ENCODE assay signal across 11 cellular contexts in genomic region chr19:3045885-3046603, GRCh38. TPM values are rescaled to one million over a fixed set of nuclear protein-coding genes. Genes with fewer than 3 reads are reported as not detected.
A peak's percentile ranks its signal among the peaks of the same experiment; 100 is the strongest.
DNase-seq lines count a peak whose midpoint lies in the region; ATAC-seq and TF ChIP-seq lines count a peak whose summit lies in the region.
"Had no signal": no experiment of that assay in that cellular context is flagged by ENCODE, and none has a peak within 500 bp of the region (broad histone marks: within the 10 kb centered on the region; RNA-seq: fewer than 3 reads in every experiment).

No MANE protein-coding gene starts in this region.

- no peaks in the 10 kb centered on the region for H3K36me3 ChIP-seq in right atrium auricular region
- H3K36me3 ChIP-seq in gastrocnemius medialis: no peaks in the 10 kb centered on the region
- H3K36me3 ChIP-seq: upper lobe of right lung had no signal

- intact Hi-C loops in gastrocnemius medialis (cut with DNase I; ENCODE audit: low total_unique reads): no loop called here

- peak; percentile 46 for DNase-seq in NCI-H2227 (lab: John Stamatoyannopoulos, UW; ENCODE audit: unreplicated experiment)
- DNase-seq in NCI-H2227 treated with DMSO at 0.1 percent for 48 hours (lab: John Stamatoyannopoulos, UW): no peak
- peak; percentile 5 for DNase-seq in NCI-H2081 treated with DMSO at 0.1 percent for 48 hours (lab: John Stamatoyannopoulos, UW)
- DNase-seq in right atrium auricular region (ENCODE audit: low spot score): no peak
- DNase-seq in gastrocnemius medialis: no peak
- no peak for DNase-seq in KBM-7
- DNase-seq in NCI-H2171 treated with DMSO at 0.1 percent for 48 hours (lab: John Stamatoyannopoulos, UW): no peak
- DNase-seq: activated CD4-positive, alpha-beta T cell treated with anti-CD3 and anti-CD28 coated beads, Interleukin-2, amount 50 U/mL, for 1 hour; SW 1271; upper lobe of right lung had no signal

- in situ Hi-C loops in gastrocnemius medialis (cut with MboI; ENCODE audit: low sequenced_read_pairs in 4 of 4): no loop called here
- in situ Hi-C loops in KBM-7 (cut with MboI; ENCODE audit: low pct_unique_long_range_greater_than_20kb, low sequenced_read_pairs): no loop called here

- no peak for TF ChIP-seq POLR2A in gastrocnemius medialis (IDR thresholded peaks at IDR 0.05)

- H3K4me3 ChIP-seq in right atrium auricular region (no peak overlapping the region), gastrocnemius medialis (no peak overlapping the region)
- H3K4me3 ChIP-seq: upper lobe of right lung had no signal

- H3K9me3 ChIP-seq in right atrium auricular region (no peaks in the 10 kb centered on the region), gastrocnemius medialis (no peaks in the 10 kb centered on the region)
- H3K9me3 ChIP-seq: upper lobe of right lung had no signal

- H3K27me3 ChIP-seq in right atrium auricular region (no peaks in the 10 kb centered on the region), gastrocnemius medialis (no peaks in the 10 kb centered on the region)
- H3K27me3 ChIP-seq: upper lobe of right lung had no signal

- no peak for ATAC-seq in gastrocnemius medialis
- ATAC-seq in activated CD4-positive, CD25-positive, alpha-beta regulatory T cell treated with anti-CD3 and anti-CD28 coated beads, Interleukin-2, amount 50 U/mL, for 24 hours: no peak

- H3K4me1 ChIP-seq in right atrium auricular region: peaks cover 0 to 25% of the 10 kb centered on the region in 2 donors
- peaks cover 5 to 8% of the 10 kb centered on the region in 2 donors for H3K4me1 ChIP-seq in gastrocnemius medialis

- no peak for TF ChIP-seq CTCF in right atrium auricular region (IDR thresholded peaks at IDR 0.05)
- no peak for TF ChIP-seq CTCF in gastrocnemius medialis (IDR thresholded peaks at IDR 0.05 in 4 of 5, conservative IDR thresholded peaks at IDR 0.05 in 1 of 5)

- H3K27ac ChIP-seq in right atrium auricular region (peak overlapping the region; percentile 55 to 79), gastrocnemius medialis (peak overlapping the region; percentile 54 to 86 (median 64))
- H3K27ac ChIP-seq: upper lobe of right lung had no signal

RNA-seq across cellular contexts. Expression of gene TLE5, which starts 16.3 kb away (rescaled TPM):
- 1,000 to 10,000 TPM in 1 of 2 donors, 100 to 1,000 TPM in 1; 869 to 1,050 TPM for total RNA-seq in right atrium auricular region
- 100 to 1,000 TPM; 437 to 686 (median 474) TPM for total RNA-seq in gastrocnemius medialis

RNA-seq across cellular contexts. Expression of gene TLE2, which starts 17.0 kb away (rescaled TPM):
- total RNA-seq in right atrium auricular region (100 to 1,000 TPM in 1 of 2 donors, 10 to 100 TPM in 1; 41.2 to 101 TPM), gastrocnemius medialis (10 to 100 TPM; 26.1 to 48.5 (median 45.2) TPM)

RNA-seq across cellular contexts. Expression of gene GNA11, which starts 48.1 kb away (rescaled TPM):
- 10 to 100 TPM; 58.4 to 77.9 TPM for total RNA-seq in right atrium auricular region
- 10 to 100 TPM; 38.3 to 72.5 (median 68.5) TPM for total RNA-seq in gastrocnemius medialis

Comparison
In these comparisons a context has a peak if more than half of its experiments do, and no peak if none do; other contexts are left out.
1. DNase-seq: peak in NCI-H2227 (single experiment) and NCI-H2081 treated with DMSO at 0.1 percent for 48 hours (single experiment); none in NCI-H2227 treated with DMSO at 0.1 percent for 48 hours (single experiment), right atrium auricular region (single experiment), gastrocnemius medialis (0 of 2), KBM-7 (single experiment) and NCI-H2171 treated with DMSO at 0.1 percent for 48 hours (single experiment).